11 cellular contexts compared by ENCODE assay signal in genomic region chr15:85795669-85796305, GRCh38. TPM values are rescaled to one million over a fixed set of nuclear protein-coding genes. Genes with fewer than 3 reads are reported as not detected.
DNase-seq lines count a peak whose midpoint lies in the region; ATAC-seq and TF ChIP-seq lines count a peak whose summit lies in the region.
"Had no signal": no experiment of that assay in that cellular context is flagged by ENCODE, and none has a peak within 500 bp of the region (broad histone marks: within the 10 kb centered on the region; RNA-seq: fewer than 3 reads in every experiment).

No MANE protein-coding gene starts in this region.

- H3K27me3 Mint-ChIP-seq in activated CD4-positive, alpha-beta T cell treated with anti-CD3 and anti-CD28 coated beads, Interleukin-2, amount 10 ng/mL, durations not matched to agents 24 days and 14 days: peaks cover 2% of the 10 kb centered on the region

- TF ChIP-seq CTCF in PC-3 (conservative IDR thresholded peaks at IDR 0.05; ENCODE audit: low read depth, low read length): no peak
- TF ChIP-seq CTCF in fibroblast of villous mesenchyme (IDR thresholded peaks at IDR 0.05; ENCODE audit: insufficient read depth, low read depth, low read length): no peak

- H3K9ac ChIP-seq in PC-3 (ENCODE audit: low read length) (no peak overlapping the region), skeletal muscle satellite cell (ENCODE audit: low read depth, low read length) (no peak overlapping the region)

- H3K79me2 ChIP-seq in PC-3 (ENCODE audit: low read length): peaks cover 33% of the 10 kb centered on the region

- H3K27ac Mint-ChIP-seq in activated CD4-positive, alpha-beta T cell treated with anti-CD3 and anti-CD28 coated beads, Interleukin-2, amount 10 ng/mL, durations not matched to agents 24 days and 14 days: peak overlapping the region; percentile 9

- H3K9me3 ChIP-seq in PC-3 (ENCODE audit: low read length) (no peaks in the 10 kb centered on the region), skeletal muscle satellite cell (replicated peaks; ENCODE audit: low read length) (no peaks in the 10 kb centered on the region)
- H3K9me3 ChIP-seq: adrenal gland had no signal

- peak overlapping the region; percentile 88 for H3K4me2 ChIP-seq in PC-3 (ENCODE audit: low read length)
- H3K4me2 ChIP-seq in skeletal muscle satellite cell (ENCODE audit: low read length): peak overlapping the region; percentile 92

- H3K27ac ChIP-seq in PC-3 (ENCODE audit: low read length): no peak overlapping the region
- H3K27ac ChIP-seq: adrenal gland had no signal

- H2AFZ ChIP-seq in PC-3 (ENCODE audit: low read length): peak overlapping the region; percentile 99

- H3K4me1 Mint-ChIP-seq in activated CD4-positive, alpha-beta T cell treated with anti-CD3 and anti-CD28 coated beads, Interleukin-2, amount 10 ng/mL, durations not matched to agents 24 days and 14 days: peaks cover 29% of the 10 kb centered on the region

- peaks cover 7% of the 10 kb centered on the region; the same call in 1 of the 2 replicates for H4K20me1 ChIP-seq in PC-3 (ENCODE audit: low read length)

- H3K4me1 ChIP-seq in PC-3 (ENCODE audit: insufficient read depth, low read length) (peaks cover 27% of the 10 kb centered on the region), skeletal muscle satellite cell (ENCODE audit: control insufficient read depth, insufficient read depth, low read length) (peaks cover 20% of the 10 kb centered on the region)

- no peaks in the 10 kb centered on the region for H3K36me3 ChIP-seq in PC-3 (ENCODE audit: low read depth, low read length)
- no peaks in the 10 kb centered on the region for H3K36me3 ChIP-seq in skeletal muscle satellite cell (ENCODE audit: insufficient read depth, low read length)
- H3K36me3 ChIP-seq: adrenal gland had no signal

- no peaks in the 10 kb centered on the region for H3K9me2 ChIP-seq in PC-3 (replicated peaks; ENCODE audit: low read length)

- H3K4me3 ChIP-seq in PC-3 (ENCODE audit: low read length) (no peak overlapping the region; the same call in 1 of the 2 replicates), fibroblast of villous mesenchyme (ENCODE audit: low read depth, low read length) (peak overlapping the region; percentile 58), skeletal muscle satellite cell (ENCODE audit: low read length) (no peak overlapping the region)

- no peaks in the 10 kb centered on the region for H3K27me3 ChIP-seq in PC-3 (ENCODE audit: low read length)
- no peaks in the 10 kb centered on the region for H3K27me3 ChIP-seq in skeletal muscle satellite cell (ENCODE audit: control insufficient read depth, insufficient read depth, low read length)
- H3K27me3 ChIP-seq: adrenal gland had no signal

- no peaks in the 10 kb centered on the region for H3F3A ChIP-seq in PC-3 (ENCODE audit: low read length, unreplicated experiment)

- H3K4me3 Mint-ChIP-seq in activated CD4-positive, alpha-beta T cell treated with anti-CD3 and anti-CD28 coated beads, Interleukin-2, amount 10 ng/mL, durations not matched to agents 24 days and 14 days: peak overlapping the region; percentile 84

- no peak for DNase-seq in activated CD4-positive, alpha-beta T cell treated with anti-CD3 and anti-CD28 coated beads, Interleukin-2, amount 10 ng/mL, durations not matched to agents 24 days and 14 days
- no peak for DNase-seq in activated CD4-positive, alpha-beta T cell treated with anti-CD3 and anti-CD28 coated beads, Interleukin-2, amount 50 U/mL, for 1 hour
- DNase-seq in PC-3 (no peak), fibroblast of villous mesenchyme (ENCODE audit: low read depth) (no peak), NCI-H1694 (lab: John Stamatoyannopoulos, UW) (no peak), NCI-H2196 treated with DMSO at 0.1 percent for 48 hours (lab: John Stamatoyannopoulos, UW; ENCODE audit: unreplicated experiment) (no peak)
- DNase-seq: adrenal gland, foreskin melanocyte, Right ventricle myocardium superior had no signal

- H3K36me3 Mint-ChIP-seq in activated CD4-positive, alpha-beta T cell treated with anti-CD3 and anti-CD28 coated beads, Interleukin-2, amount 10 ng/mL, durations not matched to agents 24 days and 14 days (ENCODE audit: low read depth): no peaks in the 10 kb centered on the region

- POLR2A ChIA-PET in PC-3 (lab: Charles Lee; ENCODE audit: unreplicated experiment): no interaction called here

- CTCF ChIA-PET in PC-3 (lab: Charles Lee): no interaction called here

- ATAC-seq in PC-3 (no peak), GM18520 (IDR thresholded peaks at IDR 0.05; ENCODE audit: unreplicated experiment) (no peak)

- no TSS peak for BruUV-seq in PC-3 (replicated peaks; lab: Mats Ljungman, UMichigan)

- H3K9me3 Mint-ChIP-seq in activated CD4-positive, alpha-beta T cell treated with anti-CD3 and anti-CD28 coated beads, Interleukin-2, amount 10 ng/mL, durations not matched to agents 24 days and 14 days: no peaks in the 10 kb centered on the region

- intact Hi-C loops in activated CD4-positive, alpha-beta T cell treated with anti-CD3 and anti-CD28 coated beads, Interleukin-2, amount 10 ng/mL, durations not matched to agents 24 days and 14 days (cut with micrococcal nuclease): no loop called here
- intact Hi-C loops in PC-3 (cut with micrococcal nuclease): no loop called here

RNA-seq across cellular contexts. Expression of gene KLHL25, which starts 1.1 kb away (rescaled TPM):
- total RNA-seq in activated CD4-positive, alpha-beta T cell treated with anti-CD3 and anti-CD28 coated beads, Interleukin-2, amount 10 ng/mL, durations not matched to agents 24 days and 14 days: 9.0 and 9.8 TPM in 2 replicates
- total RNA-seq in PC-3 (2014; rRNA removed) (7.2 and 12.5 TPM in 2 replicates), fibroblast of villous mesenchyme (4.2 and 4.3 TPM in 2 replicates)
- 3.0 and 3.1 TPM in 2 replicates for total RNA-seq in skeletal muscle satellite cell (2012; rRNA removed)
